In the genomic region with DNA sequence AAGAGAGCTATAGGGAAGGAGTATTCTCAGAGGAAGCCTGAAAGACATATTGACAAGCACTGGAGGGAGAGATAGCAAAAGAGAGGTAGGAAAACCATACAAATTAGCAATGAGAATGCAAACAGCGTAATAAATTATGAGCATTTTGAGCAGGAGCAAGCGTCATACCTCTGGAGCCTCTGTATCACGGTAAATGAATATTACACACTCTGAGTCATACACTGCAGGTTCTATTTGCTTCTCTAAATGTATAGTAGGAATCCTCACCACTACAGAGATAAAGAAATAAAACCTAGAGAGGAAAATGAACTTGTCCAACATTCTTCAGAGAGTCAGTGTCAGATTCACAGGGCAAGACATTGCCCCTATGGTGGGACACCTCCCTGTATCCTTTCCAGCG, we compare ENCODE assay signal across 22 cellular contexts. TPM values are rescaled to one million over a fixed set of nuclear protein-coding genes. Genes with fewer than 3 reads are reported as not detected.
"Had no signal": no experiment of that assay in that cellular context is flagged by ENCODE, and none has a peak within 500 bp of the region (broad histone marks: within the 10 kb centered on the region; RNA-seq: fewer than 3 reads in every experiment).

No MANE protein-coding gene starts in this region.

- H3K36me3 ChIP-seq: esophagus muscularis mucosa, gastroesophageal sphincter, right atrium auricular region, sigmoid colon, tibial nerve, upper lobe of right lung, vagina had no signal

- H3K4me3 ChIP-seq: dorsolateral prefrontal cortex, esophagus muscularis mucosa, gastroesophageal sphincter, mucosa of descending colon, right atrium auricular region, sigmoid colon, skin epidermis, testis, tibial nerve, upper lobe of right lung, vagina had no signal

- H3K27ac ChIP-seq: dorsolateral prefrontal cortex, esophagus muscularis mucosa, gastroesophageal sphincter, right atrium auricular region, sigmoid colon, skin epidermis, testis, tibial nerve, upper lobe of right lung, vagina had no signal

- H3K9me3 ChIP-seq: esophagus muscularis mucosa, gastroesophageal sphincter, mucosa of descending colon, right atrium auricular region, sigmoid colon, testis, tibial nerve, upper lobe of right lung, vagina had no signal

- ATAC-seq: gastroesophageal sphincter; left lobe of liver; mucosa of descending colon; natural killer cell; stimulated activated naive B cell treated with anti-CD40 and anti-IgM and Interleukin-4, amounts not matched to agents 10 μg/mL and 1 μg/mL and 100 μg/mL, for 72 hours; stimulated activated naive CD8-positive, alpha-beta T cell treated with anti-CD3 and anti-CD28 coated beads, Interleukin-15, amount 100 ng/mL, for 72 hours; upper lobe of right lung had no signal

- H3K4me1 Mint-ChIP-seq: natural killer cell; neural crest cell; stimulated activated naive B cell treated with anti-CD40 and anti-IgM and Interleukin-4, amounts not matched to agents 10 μg/mL and 1 μg/mL and 100 μg/mL, for 72 hours; stimulated activated naive CD8-positive, alpha-beta T cell treated with anti-CD3 and anti-CD28 coated beads, Interleukin-15, amount 100 ng/mL, for 72 hours had no signal

- H3K36me3 Mint-ChIP-seq: natural killer cell; stimulated activated naive B cell treated with anti-CD40 and anti-IgM and Interleukin-4, amounts not matched to agents 10 μg/mL and 1 μg/mL and 100 μg/mL, for 72 hours had no signal

- H3K4me1 ChIP-seq: esophagus muscularis mucosa, gastroesophageal sphincter, right atrium auricular region, sigmoid colon, testis, tibial nerve, upper lobe of right lung, vagina had no signal

- H3K27me3 ChIP-seq: esophagus muscularis mucosa, gastroesophageal sphincter, right atrium auricular region, sigmoid colon, testis, tibial nerve, upper lobe of right lung, vagina had no signal

- H3K27ac Mint-ChIP-seq: natural killer cell; stimulated activated naive B cell treated with anti-CD40 and anti-IgM and Interleukin-4, amounts not matched to agents 10 μg/mL and 1 μg/mL and 100 μg/mL, for 72 hours; stimulated activated naive CD8-positive, alpha-beta T cell treated with anti-CD3 and anti-CD28 coated beads, Interleukin-15, amount 100 ng/mL, for 72 hours had no signal

- H3K9me3 Mint-ChIP-seq: stimulated activated naive CD8-positive, alpha-beta T cell treated with anti-CD3 and anti-CD28 coated beads, Interleukin-15, amount 100 ng/mL, for 72 hours had no signal

- DNase-seq: dorsolateral prefrontal cortex; effector CD8-positive, alpha-beta T cell; glutamatergic neuron; islet precursor cell; mucosa of descending colon; natural killer cell; posterior cingulate gyrus; sigmoid colon; stimulated activated CD4-positive, alpha-beta T cell treated with anti-CD3 and anti-CD28 coated beads, Interleukin-2, amount 100 ng/mL, for 24 hours; stimulated activated CD4-positive, alpha-beta T cell treated with anti-CD3 and anti-CD28 coated beads, Interleukin-4, amount 100 ng/mL, for 4 hours; stimulated activated naive B cell treated with anti-CD40 and anti-IgM and Interleukin-4, amounts not matched to agents 10 μg/mL and 1 μg/mL and 100 μg/mL, for 72 hours; stimulated activated naive CD8-positive, alpha-beta T cell treated with anti-CD3 and anti-CD28 coated beads, Interleukin-15, amount 100 ng/mL, for 72 hours; testis; upper lobe of right lung had no signal

- H3K4me3 Mint-ChIP-seq: natural killer cell; neural crest cell; stimulated activated naive B cell treated with anti-CD40 and anti-IgM and Interleukin-4, amounts not matched to agents 10 μg/mL and 1 μg/mL and 100 μg/mL, for 72 hours; stimulated activated naive CD8-positive, alpha-beta T cell treated with anti-CD3 and anti-CD28 coated beads, Interleukin-15, amount 100 ng/mL, for 72 hours had no signal

- H3K27me3 Mint-ChIP-seq: stimulated activated naive B cell treated with anti-CD40 and anti-IgM and Interleukin-4, amounts not matched to agents 10 μg/mL and 1 μg/mL and 100 μg/mL, for 72 hours; stimulated activated naive CD8-positive, alpha-beta T cell treated with anti-CD3 and anti-CD28 coated beads, Interleukin-15, amount 100 ng/mL, for 72 hours had no signal

RNA-seq across cellular contexts. Expression of a gene that starts 46.4 kb away (rescaled TPM):
- total RNA-seq: natural killer cell had no signal
